In the genomic region with DNA sequence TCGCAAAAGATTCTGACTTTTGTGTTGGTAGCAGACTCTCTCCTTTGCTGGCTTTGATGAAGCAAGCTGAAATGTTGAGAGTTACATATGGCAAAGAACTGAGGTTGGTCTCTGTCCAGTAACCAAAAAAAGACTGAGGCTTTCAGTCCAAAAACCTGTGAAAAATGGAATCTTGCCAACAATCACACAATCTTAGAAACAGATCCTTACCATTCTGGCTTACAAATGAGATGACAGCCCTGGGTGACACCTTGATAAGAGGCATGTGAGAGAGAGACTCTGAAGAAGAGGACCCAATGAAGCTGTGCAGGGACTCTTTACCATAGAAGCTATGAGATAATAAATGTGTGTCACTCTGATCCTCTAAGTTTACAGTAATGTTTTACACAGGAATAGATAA, we compare ENCODE assay signal across 25 cellular contexts.
"Had no signal": no experiment of that assay in that cellular context is flagged by ENCODE, and none has a peak within 500 bp of the region (broad histone marks: within the 10 kb centered on the region; RNA-seq: fewer than 3 reads in every experiment).

No MANE protein-coding gene starts in this region.

- DNase-seq: cortex of kidney; effector memory CD8-positive, alpha-beta T cell; erythroblast; esophagus squamous epithelium; foreskin melanocyte; glutamatergic neuron; heart right ventricle; islet precursor cell; kidney glomerular epithelial cell; natural killer cell; occipital lobe; ovary; retina; stimulated activated CD4-positive, alpha-beta T cell treated with anti-CD3 and anti-CD28 coated beads, Interleukin-12 subunit alpha, Interleukin-12 subunit beta, amount 100 ng/mL, for 4 hours; stimulated activated CD4-positive, alpha-beta T cell treated with anti-CD3 and anti-CD28 coated beads, Interleukin-1b, Interleukin-23, amount 100 ng/mL, for 48 hours; stimulated activated CD4-positive, alpha-beta T cell treated with anti-CD3 and anti-CD28 coated beads, Interleukin-4, amount 100 ng/mL, for 1 hour; stimulated activated CD8-positive, alpha-beta memory T cell treated with anti-CD3 and anti-CD28 coated beads, Interleukin-4, amount 100 ng/mL, for 48 hours; stimulated activated naive CD4-positive, alpha-beta T cell; stimulated activated naive CD8-positive, alpha-beta T cell treated with anti-CD3 and anti-CD28 coated beads, Interleukin-15, amount 100 ng/mL, for 72 hours; thyroid gland; trophoblast cell had no signal

- H3K4me3 ChIP-seq: esophagus squamous epithelium, heart right ventricle, lung, ovary, smooth muscle cell, thyroid gland had no signal

- H3K4me1 ChIP-seq: esophagus squamous epithelium, heart right ventricle, thyroid gland had no signal

- H3K27me3 ChIP-seq: esophagus squamous epithelium, heart right ventricle, ovary, thyroid gland had no signal

- H3K27ac ChIP-seq: esophagus squamous epithelium, heart right ventricle, ovary, thyroid gland had no signal

- H3K27ac Mint-ChIP-seq: effector memory CD8-positive, alpha-beta T cell; memory B cell; natural killer cell had no signal

- H3K36me3 ChIP-seq: esophagus squamous epithelium, heart right ventricle, ovary, thyroid gland had no signal

- ATAC-seq: effector memory CD8-positive, alpha-beta T cell; heart right ventricle; natural killer cell; sciatic nerve; stimulated activated naive CD8-positive, alpha-beta T cell treated with anti-CD3 and anti-CD28 coated beads, Interleukin-15, amount 100 ng/mL, for 72 hours had no signal

- H3K27me3 Mint-ChIP-seq: memory B cell; stimulated activated naive CD8-positive, alpha-beta T cell treated with anti-CD3 and anti-CD28 coated beads, Interleukin-15, amount 100 ng/mL, for 72 hours had no signal

- H3K9me3 Mint-ChIP-seq: memory B cell; stimulated activated naive CD8-positive, alpha-beta T cell treated with anti-CD3 and anti-CD28 coated beads, Interleukin-15, amount 100 ng/mL, for 72 hours had no signal

- H3K36me3 Mint-ChIP-seq: memory B cell, natural killer cell had no signal

- H3K9me3 ChIP-seq: esophagus squamous epithelium, heart right ventricle, ovary, thyroid gland had no signal

- H3K4me3 Mint-ChIP-seq: effector memory CD8-positive, alpha-beta T cell; memory B cell; natural killer cell; stimulated activated naive CD8-positive, alpha-beta T cell treated with anti-CD3 and anti-CD28 coated beads, Interleukin-15, amount 100 ng/mL, for 72 hours had no signal

- H3K4me1 Mint-ChIP-seq: memory B cell; natural killer cell; stimulated activated naive CD8-positive, alpha-beta T cell treated with anti-CD3 and anti-CD28 coated beads, Interleukin-15, amount 100 ng/mL, for 72 hours had no signal
